ENCODE assay signal across 1 cellular context in genomic region chr14:67766035-67766680, GRCh38.
TF ChIP-seq lines count a peak whose summit lies in the region.

No MANE protein-coding gene starts in this region.

TF ChIP-seq in HepG2, 621 proteins besides CTCF, POLR2A, EP300 and RAD21 (continued from another document):
- no peak for TF ChIP-seq PCBP2 (optimal IDR thresholded peaks at IDR 0.05; ENCODE audit: low read depth, low read length, poor library complexity, severe bottlenecking)
TF ChIP-seq in HepG2: peak in this region for 2.
